Comparison of ENCODE assay signal across 8 cellular contexts in genomic region chrX:71181558-71181909, GRCh38. TPM values are rescaled to one million over a fixed set of nuclear protein-coding genes. Genes with fewer than 3 reads are reported as not detected.
A peak's percentile ranks its signal among the peaks of the same experiment; 100 is the strongest.
DNase-seq lines count a peak whose midpoint lies in the region; ATAC-seq, FAIRE-seq and TF ChIP-seq lines count a peak whose summit lies in the region.

No MANE protein-coding gene starts in this region.

- H3K4me1 ChIP-seq in BLaER1 treated with 17β-estradiol and CSF1 and Interleukin-3, amounts not matched to agents 10 nM and 100 nM, result peaks cover 9 to 31% (median 21%) of the 10 kb centered on the region in 10 experiments; a peak in 19 of 20 replicates
- H3K4me1 ChIP-seq in endothelial cell of umbilical vein (ENCODE audit: control insufficient read depth, extremely low read depth, insufficient read depth, low read length), result peaks cover 7% of the 10 kb centered on the region
- peaks cover 11% of the 10 kb centered on the region for H3K4me1 ChIP-seq in osteoblast (ENCODE audit: insufficient read depth, low read length)

- H3K27ac ChIP-seq in BLaER1 treated with 17β-estradiol and CSF1 and Interleukin-3, amounts not matched to agents 10 nM and 100 nM, result peak overlapping the region; percentile 86 to 94 (median 90)
- H3K27ac ChIP-seq in endothelial cell of umbilical vein (ENCODE audit: insufficient read depth, low read depth, low read length) (peak overlapping the region; percentile 38), osteoblast (ENCODE audit: low read depth, low read length) (peak overlapping the region; percentile 81)

- peak overlapping the region; percentile 81 for H2AFZ ChIP-seq in endothelial cell of umbilical vein (ENCODE audit: low read depth, low read length)
- peak overlapping the region; percentile 89 for H2AFZ ChIP-seq in osteoblast (ENCODE audit: low read length)

- H3K36me3 Mint-ChIP-seq in activated CD4-positive, alpha-beta memory T cell treated with anti-CD3 and anti-CD28 coated beads, Interleukin-2, amount 10 ng/mL, durations not matched to agents 7 days and 5 days (ENCODE audit: low read depth), result peaks cover 40% of the 10 kb centered on the region

- dilution Hi-C loops in endothelial cell of umbilical vein (cut with MboI; ENCODE audit: extremely low pct_ligation_motif_present, low sequenced_read_pairs), result no loop called here

- no peaks in the 10 kb centered on the region for H3K27me3 Mint-ChIP-seq in activated CD4-positive, alpha-beta memory T cell treated with anti-CD3 and anti-CD28 coated beads, Interleukin-2, amount 10 ng/mL, durations not matched to agents 7 days and 5 days

- peak overlapping the region; percentile 75 to 87 (median 83) for H3K9ac ChIP-seq in BLaER1 treated with 17β-estradiol and CSF1 and Interleukin-3, amounts not matched to agents 10 nM and 100 nM
- peak overlapping the region; percentile 56 for H3K9ac ChIP-seq in endothelial cell of umbilical vein (replicated peaks; ENCODE audit: extremely low read depth, insufficient read depth, low read length)

- H3K9me1 ChIP-seq in endothelial cell of umbilical vein (replicated peaks; ENCODE audit: control insufficient read depth, extremely low read depth, insufficient read depth, low read length), result no peaks in the 10 kb centered on the region

- FAIRE-seq in endothelial cell of umbilical vein (lab: Jason Lieb, UNC), result no peak
- FAIRE-seq in urothelium cell line (lab: Jason Lieb, UNC), result no peak

- H4K20me1 ChIP-seq in BLaER1 treated with 17β-estradiol and CSF1 and Interleukin-3, amounts not matched to agents 10 nM and 100 nM, result peaks cover 0 to 6% (median 0%) of the 10 kb centered on the region in 11 experiments; a peak in 5 of 22 replicates
- H4K20me1 ChIP-seq in endothelial cell of umbilical vein (replicated peaks; ENCODE audit: control insufficient read depth, extremely low read depth, insufficient read depth, low read length) (no peaks in the 10 kb centered on the region), osteoblast (ENCODE audit: insufficient read depth, low read length) (no peaks in the 10 kb centered on the region)

- DNase-seq in activated CD4-positive, alpha-beta memory T cell treated with anti-CD3 and anti-CD28 coated beads, Interleukin-2, amount 10 ng/mL, durations not matched to agents 7 days and 5 days, result peak; percentile 48
- DNase-seq in endothelial cell of umbilical vein (ENCODE audit: low read depth, low spot score), result no peak
- no peak for DNase-seq in osteoblast (ENCODE audit: insufficient read length, low spot score, missing footprints)
- peak; percentile 17 for DNase-seq in urothelium cell line (ENCODE audit: low spot score)
- no peak for DNase-seq in SKM-1 treated with dmso at 0.1 percent for 144 hours (lab: John Stamatoyannopoulos, UW; ENCODE audit: unreplicated experiment)

- ATAC-seq in GM19455 (IDR thresholded peaks at IDR 0.05; ENCODE audit: unreplicated experiment), result peak; percentile 52
- peak; percentile 20 for ATAC-seq in HG03571 (IDR thresholded peaks at IDR 0.05; ENCODE audit: unreplicated experiment)

- no peaks in the 10 kb centered on the region for H3K9me3 Mint-ChIP-seq in activated CD4-positive, alpha-beta memory T cell treated with anti-CD3 and anti-CD28 coated beads, Interleukin-2, amount 10 ng/mL, durations not matched to agents 7 days and 5 days

- CTCF ChIA-PET in activated CD4-positive, alpha-beta memory T cell treated with anti-CD3 and anti-CD28 coated beads, Interleukin-2, amount 10 ng/mL, durations not matched to agents 7 days and 5 days (lab: Charles Lee), result interaction anchor here (0.6 to 2.4 kb wide), 7 partner anchors 11 to 524 kb away, joined by 3 to 14 read pairs (median 3); partner anchors contain the start of gene NONO
- CTCF ChIA-PET in endothelial cell of umbilical vein (lab: Charles Lee), result interaction anchor here (1.0 to 3.3 kb wide), 3 partner anchors 53 to 412 kb away, joined by 3 to 18 read pairs (median 7); no protein-coding TSS in a partner anchor

- peaks cover 0 to 12% (median 0%) of the 10 kb centered on the region in 11 experiments; a peak in 2 of 22 replicates for H3K36me3 ChIP-seq in BLaER1 treated with 17β-estradiol and CSF1 and Interleukin-3, amounts not matched to agents 10 nM and 100 nM
- H3K36me3 ChIP-seq in endothelial cell of umbilical vein (ENCODE audit: control insufficient read depth in 2 of 2, extremely low read depth in 1 of 2, insufficient read depth in 2 of 2, low read length in 2 of 2) (no peaks in the 10 kb centered on the region), osteoblast (ENCODE audit: insufficient read depth, low read length) (no peaks in the 10 kb centered on the region)

- TSS peak; percentile 94 for BruUV-seq in endothelial cell of umbilical vein (replicated peaks; lab: Mats Ljungman, UMichigan)

- TF ChIP-seq CTCF in endothelial cell of umbilical vein (IDR thresholded peaks at IDR 0.05; ENCODE audit: extremely low read depth in 1 of 2, insufficient read depth in 1 of 2, low read depth in 1 of 2, low read length in 2 of 2), result no peak
- TF ChIP-seq CTCF in osteoblast (IDR thresholded peaks at IDR 0.05; ENCODE audit: extremely low read depth, low read depth, low read length), result no peak

- intact Hi-C loops in endothelial cell of umbilical vein (cut with micrococcal nuclease), result loop anchor here (5.0 kb wide), 1 partner anchor 186 kb away; the partner anchor contains the start of gene TAF1

- H3K27me3 ChIP-seq in BLaER1 treated with 17β-estradiol and CSF1 and Interleukin-3, amounts not matched to agents 10 nM and 100 nM, result peaks cover 46 to 94% (median 82%) of the 10 kb centered on the region in 11 experiments
- no peaks in the 10 kb centered on the region for H3K27me3 ChIP-seq in endothelial cell of umbilical vein (ENCODE audit: control insufficient read depth in 2 of 2, insufficient read depth in 2 of 2, low read length in 2 of 2)
- peaks cover 12% of the 10 kb centered on the region for H3K27me3 ChIP-seq in osteoblast (ENCODE audit: insufficient read depth, low read length)

- H3K79me2 ChIP-seq in endothelial cell of umbilical vein (ENCODE audit: control insufficient read depth, insufficient read depth, low read length) (no peaks in the 10 kb centered on the region), osteoblast (ENCODE audit: insufficient read depth, low read length) (no peaks in the 10 kb centered on the region)

- peaks cover 29% of the 10 kb centered on the region for H3K4me1 Mint-ChIP-seq in activated CD4-positive, alpha-beta memory T cell treated with anti-CD3 and anti-CD28 coated beads, Interleukin-2, amount 10 ng/mL, durations not matched to agents 7 days and 5 days

- peak overlapping the region; percentile 85 for H3K4me3 Mint-ChIP-seq in activated CD4-positive, alpha-beta memory T cell treated with anti-CD3 and anti-CD28 coated beads, Interleukin-2, amount 10 ng/mL, durations not matched to agents 7 days and 5 days

- peak overlapping the region; percentile 41 to 63 (median 46); a peak in 19 of 20 replicates for H3K4me3 ChIP-seq in BLaER1 treated with 17β-estradiol and CSF1 and Interleukin-3, amounts not matched to agents 10 nM and 100 nM
- H3K4me3 ChIP-seq in endothelial cell of umbilical vein (replicated peaks in 1 of 3; ENCODE audit: insufficient read depth in 1 of 3, low read depth in 1 of 3, low read length in 3 of 3), result peak overlapping the region in 2 of 3 experiments; percentile 33 to 55
- peak overlapping the region; percentile 75 for H3K4me3 ChIP-seq in osteoblast (ENCODE audit: insufficient read depth, low read length)

- POLR2A ChIA-PET in activated CD4-positive, alpha-beta memory T cell treated with anti-CD3 and anti-CD28 coated beads, Interleukin-2, amount 10 ng/mL, durations not matched to agents 7 days and 5 days (lab: Charles Lee), result interaction anchor here (1.1 to 5.3 kb wide), 18 partner anchors 8 to 437 kb away, joined by 3 to 66 read pairs (median 7); partner anchors contain the start of genes CXCR3, IL2RG, MED12 and NONO
- POLR2A ChIA-PET in endothelial cell of umbilical vein (lab: Charles Lee), result interaction anchor here (1.7 kb wide), 1 partner anchor 102 kb away, joined by 5 read pairs; the partner anchor contains the start of gene NONO

- peak overlapping the region; percentile 38 to 81 (median 61) for H3K4me2 ChIP-seq in BLaER1 treated with 17β-estradiol and CSF1 and Interleukin-3, amounts not matched to agents 10 nM and 100 nM
- peak overlapping the region; percentile 90 for H3K4me2 ChIP-seq in endothelial cell of umbilical vein (ENCODE audit: insufficient read depth, low read length)
- H3K4me2 ChIP-seq in osteoblast (ENCODE audit: insufficient read depth, low read length), result peak overlapping the region; percentile 92

- no peaks in the 10 kb centered on the region for H3K9me3 ChIP-seq in BLaER1 treated with 17β-estradiol and CSF1 and Interleukin-3, amounts not matched to agents 10 nM and 100 nM (replicated peaks in 1 of 11)
- H3K9me3 ChIP-seq in endothelial cell of umbilical vein (replicated peaks; ENCODE audit: control insufficient read depth, insufficient read depth, low read length) (no peaks in the 10 kb centered on the region), osteoblast (ENCODE audit: low read depth, low read length) (no peaks in the 10 kb centered on the region)

- TF ChIP-seq POLR2A in endothelial cell of umbilical vein (IDR thresholded peaks at IDR 0.05; ENCODE audit: low read depth, low read length), result no peak

- peak overlapping the region; percentile 97 for H3K27ac Mint-ChIP-seq in activated CD4-positive, alpha-beta memory T cell treated with anti-CD3 and anti-CD28 coated beads, Interleukin-2, amount 10 ng/mL, durations not matched to agents 7 days and 5 days

RNA-seq across cellular contexts. Expression of gene NLGN3, which starts 36.9 kb away (rescaled TPM):
- 1 to 10 TPM in 1 of 2 experiments, under 1 TPM in 1; 0.90 to 1.2 TPM for total RNA-seq in activated CD4-positive, alpha-beta memory T cell treated with anti-CD3 and anti-CD28 coated beads, Interleukin-2, amount 10 ng/mL, durations not matched to agents 7 days and 5 days
- total RNA-seq in endothelial cell of umbilical vein, result 0.40 and 0.85 TPM in 2 replicates
- polyA plus RNA-seq in endothelial cell of umbilical vein, result 0.37 and 0.40 TPM in 2 replicates
- 0.10 and 0.17 TPM in 2 replicates for polyA plus RNA-seq in endothelial cell of umbilical vein (2011; cell fraction: cytosol; rRNA removed)
- 1.1 and 1.6 TPM in 2 replicates for polyA plus RNA-seq in endothelial cell of umbilical vein (2011; cell fraction: nucleus; rRNA removed)
- 0.31 and 0.48 TPM in 2 replicates for polyA plus RNA-seq in endothelial cell of umbilical vein (2012)
- polyA minus RNA-seq in endothelial cell of umbilical vein, result 0.28 and 0.85 TPM in 2 replicates
- polyA minus RNA-seq in endothelial cell of umbilical vein (2011; cell fraction: cytosol; rRNA and poly(A)+ RNA removed), result 0.41 TPM
- polyA minus RNA-seq in endothelial cell of umbilical vein (2011; cell fraction: nucleus; rRNA and poly(A)+ RNA removed), result 0.67 and 1.4 TPM in 2 replicates
- total RNA-seq in osteoblast, result 0.29 and 0.36 TPM in 2 replicates

RNA-seq across cellular contexts. Expression of gene GJB1, which starts 41.5 kb away (rescaled TPM):
- total RNA-seq in activated CD4-positive, alpha-beta memory T cell treated with anti-CD3 and anti-CD28 coated beads, Interleukin-2, amount 10 ng/mL, durations not matched to agents 7 days and 5 days, result not detected
- not detected in 2 replicates for total RNA-seq in endothelial cell of umbilical vein
- not detected in 2 replicates for polyA plus RNA-seq in endothelial cell of umbilical vein
- not detected in 2 replicates for polyA plus RNA-seq in endothelial cell of umbilical vein (2011; cell fraction: cytosol; rRNA removed)
- not detected in 2 replicates for polyA plus RNA-seq in endothelial cell of umbilical vein (2011; cell fraction: nucleus; rRNA removed)
- not detected in 2 replicates for polyA plus RNA-seq in endothelial cell of umbilical vein (2012)
- polyA minus RNA-seq in endothelial cell of umbilical vein, result not detected in 2 replicates
- polyA minus RNA-seq in endothelial cell of umbilical vein (2011; cell fraction: cytosol; rRNA and poly(A)+ RNA removed), result not detected
- polyA minus RNA-seq in endothelial cell of umbilical vein (2011; cell fraction: nucleus; rRNA and poly(A)+ RNA removed), result not detected in 2 replicates
- total RNA-seq in osteoblast, result not detected in 2 replicates

Comparison
In these comparisons a context has a peak if more than half of its experiments do, and no peak if none do; other contexts are left out.
1. H3K27ac ChIP-seq: peak in every context shown above with its lines; median percentile 90 in BLaER1 treated with 17β-estradiol and CSF1 and Interleukin-3, amounts not matched to agents 10 nM and 100 nM; 81 in osteoblast; 38 in endothelial cell of umbilical vein.
2. DNase-seq: peak in activated CD4-positive, alpha-beta memory T cell treated with anti-CD3 and anti-CD28 coated beads, Interleukin-2, amount 10 ng/mL, durations not matched to agents 7 days and 5 days (single experiment) and urothelium cell line (single experiment); none in endothelial cell of umbilical vein (single experiment), osteoblast (single experiment) and SKM-1 treated with dmso at 0.1 percent for 144 hours (single experiment).
3. Peak in every context shown above with its lines, with median percentiles within 50 percentile points of each other: H3K4me2 ChIP-seq and H3K4me3 ChIP-seq.